ENCODE assay signal across 18 cellular contexts in the genomic region with DNA sequence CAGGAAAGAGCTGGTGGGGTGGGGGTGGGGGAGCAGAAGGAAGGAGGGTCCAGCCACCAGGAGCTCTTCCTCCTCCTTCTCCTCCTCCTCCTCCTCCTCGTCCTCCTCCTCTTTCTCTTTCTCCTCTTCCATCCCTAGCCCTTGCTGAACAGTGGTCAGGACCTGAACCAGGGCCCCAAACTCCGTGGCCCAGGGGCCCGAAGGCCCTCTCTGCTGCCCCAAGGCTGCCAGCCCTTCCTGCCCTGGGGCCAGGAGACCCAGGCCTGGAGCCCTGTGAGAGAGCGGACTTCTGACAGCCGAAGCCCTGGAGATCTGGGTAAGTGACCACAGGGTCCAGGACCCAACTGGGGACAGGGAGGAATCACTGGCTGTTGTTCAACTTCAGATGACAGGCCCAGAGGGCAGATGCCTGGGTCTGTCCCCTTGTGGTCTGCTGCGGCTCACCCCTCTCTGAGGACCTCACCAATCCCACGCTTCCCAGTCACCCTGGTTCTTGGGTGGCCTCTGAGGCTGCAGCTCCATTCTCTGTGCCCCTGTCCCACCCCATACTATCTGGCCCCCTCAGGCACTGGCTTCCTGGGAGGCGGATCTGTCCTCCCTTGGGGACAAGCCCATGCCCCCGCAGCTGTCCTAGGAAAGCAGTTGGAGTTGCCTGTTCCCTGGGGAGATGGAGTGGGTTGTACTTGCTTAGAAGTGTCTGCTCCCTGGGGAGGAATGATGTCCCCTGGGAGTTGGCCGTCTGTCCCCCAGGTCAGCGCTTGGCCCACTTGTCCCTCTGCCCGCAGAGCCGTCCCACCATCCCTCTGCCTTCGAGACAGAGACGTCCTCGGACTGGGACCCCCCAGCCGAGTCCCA. TPM values are rescaled to one million over a fixed set of nuclear protein-coding genes. Genes with fewer than 3 reads are reported as not detected.
DNase-seq lines count a peak whose midpoint lies in the region; TF ChIP-seq lines count a peak whose summit lies in the region.
"Had no signal": no experiment of that assay in that cellular context is flagged by ENCODE, and none has a peak within 500 bp of the region (broad histone marks: within the 10 kb centered on the region; RNA-seq: fewer than 3 reads in every experiment).

No MANE protein-coding gene starts in this region.

- no peak overlapping the region for H2BK120ac ChIP-seq in mesendoderm (ENCODE audit: low read depth, low read length)

- POLR2A ChIA-PET in HEK293 (lab: Yijun Ruan, JAX): no interaction called here

- H3K27me3 ChIP-seq in BLaER1 treated with 17β-estradiol and CSF1 and Interleukin-3, amounts not matched to agents 10 nM and 100 nM: peaks cover 0 to 10% (median 0%) of the 10 kb centered on the region in 11 experiments; a peak in 4 of 22 replicates
- no peaks in the 10 kb centered on the region for H3K27me3 ChIP-seq in mammary epithelial cell (ENCODE audit: insufficient read depth, low read length)
- H3K27me3 ChIP-seq in mesendoderm (ENCODE audit: insufficient read depth, low read length, poor library complexity): no peaks in the 10 kb centered on the region
- H3K27me3 ChIP-seq in sigmoid colon: peaks cover 8 to 41% (median 35%) of the 10 kb centered on the region in 3 donors
- H3K27me3 ChIP-seq in brain microvascular endothelial cell (replicated peaks): peaks cover 15% of the 10 kb centered on the region
- H3K27me3 ChIP-seq: BE2C had no signal

- H2AK5ac ChIP-seq in mesendoderm (ENCODE audit: low read length): no peak overlapping the region

- peaks cover 0 to 16% (median 8%) of the 10 kb centered on the region in 10 experiments; a peak in 12 of 20 replicates for H3K4me1 ChIP-seq in BLaER1 treated with 17β-estradiol and CSF1 and Interleukin-3, amounts not matched to agents 10 nM and 100 nM
- no peaks in the 10 kb centered on the region for H3K4me1 ChIP-seq in HEK293 (ENCODE audit: control insufficient read depth, insufficient read depth, low read length)
- H3K4me1 ChIP-seq in mammary epithelial cell (ENCODE audit: insufficient read depth, low read length): no peaks in the 10 kb centered on the region
- no peaks in the 10 kb centered on the region for H3K4me1 ChIP-seq in mesendoderm (ENCODE audit: control insufficient read depth, low read depth, low read length)
- peaks cover 0 to 10% (median 7%) of the 10 kb centered on the region in 4 donors for H3K4me1 ChIP-seq in sigmoid colon
- H3K4me1 ChIP-seq: BE2C, uterus had no signal

- TF ChIP-seq CTCF in HEK293 (tag by site-specific recombination; IDR thresholded peaks at IDR 0.05) (no peak), mammary epithelial cell (conservative IDR thresholded peaks at IDR 0.05 in 1 of 2, IDR thresholded peaks at IDR 0.05 in 1 of 2; ENCODE audit: extremely low read depth in 1 of 2, insufficient read depth in 1 of 2, low read depth in 1 of 2, low read length in 2 of 2) (no peak), sigmoid colon (IDR thresholded peaks at IDR 0.05) (no peak), brain microvascular endothelial cell (IDR thresholded peaks at IDR 0.05; ENCODE audit: low read depth, low read length, missing control alignments) (no peak)

- H3K79me1 ChIP-seq in mesendoderm (ENCODE audit: low read length): no peaks in the 10 kb centered on the region

- H2BK15ac ChIP-seq in mesendoderm (replicated peaks; ENCODE audit: low read depth): no peak overlapping the region

- no peaks in the 10 kb centered on the region for H3K36me3 ChIP-seq in BLaER1 treated with 17β-estradiol and CSF1 and Interleukin-3, amounts not matched to agents 10 nM and 100 nM
- no peaks in the 10 kb centered on the region for H3K36me3 ChIP-seq in HEK293 (ENCODE audit: control insufficient read depth in 2 of 2, insufficient read depth in 1 of 2, low read length in 2 of 2)
- H3K36me3 ChIP-seq in mammary epithelial cell (ENCODE audit: insufficient read depth, low read length): no peaks in the 10 kb centered on the region
- no peaks in the 10 kb centered on the region for H3K36me3 ChIP-seq in mesendoderm (ENCODE audit: control insufficient read depth, insufficient read depth, low read length)
- no peaks in the 10 kb centered on the region for H3K36me3 ChIP-seq in sigmoid colon
- no peaks in the 10 kb centered on the region for H3K36me3 ChIP-seq in brain microvascular endothelial cell (replicated peaks)
- H3K36me3 ChIP-seq: BE2C, uterus had no signal

- CTCF ChIA-PET in HEK293 (lab: Yijun Ruan, JAX) (no interaction called here), mammary epithelial cell (lab: Charles Lee; ENCODE audit: low non-redundant PET) (no interaction called here)

- intact Hi-C loops in mammary epithelial cell (cut with micrococcal nuclease) (no loop called here), sigmoid colon (cut with DNase I) (no loop called here)

- peak overlapping the region in 7 of 10 experiments; percentile 26 to 47 (median 39); a peak in 8 of 20 replicates for H3K4me3 ChIP-seq in BLaER1 treated with 17β-estradiol and CSF1 and Interleukin-3, amounts not matched to agents 10 nM and 100 nM
- H3K4me3 ChIP-seq in HEK293 (ENCODE audit: low read depth, low read length): no peak overlapping the region
- no peak overlapping the region for H3K4me3 ChIP-seq in mammary epithelial cell (replicated peaks in 1 of 3; ENCODE audit: insufficient read depth in 1 of 3, low read depth in 2 of 3, low read length in 3 of 3)
- no peak overlapping the region for H3K4me3 ChIP-seq in mesendoderm (ENCODE audit: low read length)
- H3K4me3 ChIP-seq in sigmoid colon: peak overlapping the region in 2 of 4 donors; percentile 11 to 32
- H3K4me3 ChIP-seq in brain microvascular endothelial cell (ENCODE audit: low read depth, low read length): no peak overlapping the region
- H3K4me3 ChIP-seq: GM23248 had no signal

- H2BK5ac ChIP-seq in mesendoderm (ENCODE audit: low read length): no peak overlapping the region

- no peak overlapping the region for H3K4ac ChIP-seq in mesendoderm (ENCODE audit: low read depth, low read length)

- in situ Hi-C loops in mammary epithelial cell (cut with MboI; ENCODE audit: low sequenced_read_pairs in 2 of 2): no loop called here
- in situ Hi-C loops in brain microvascular endothelial cell (cut with HindIII; ENCODE audit: low pct_ligation_motif_present, low sequenced_read_pairs): no loop called here

- H3K9ac ChIP-seq in BLaER1 treated with 17β-estradiol and CSF1 and Interleukin-3, amounts not matched to agents 10 nM and 100 nM: peak overlapping the region in 2 of 11 experiments; percentile 31 to 54; a peak in 2 of 22 replicates
- H3K9ac ChIP-seq in mammary epithelial cell (ENCODE audit: insufficient read depth, low read length): no peak overlapping the region
- H3K9ac ChIP-seq in mesendoderm (ENCODE audit: low read length): peak overlapping the region; percentile 11
- H3K9ac ChIP-seq: GM23248 had no signal

- 84% methylated on average over 11 of the region's 17 CpGs for WGBS in mammary epithelial cell (ENCODE audit: low coverage, missing lambda C conversion rate)
- WGBS in mesendoderm (ENCODE audit: extremely low coverage, insufficient coverage, low lambda C conversion rate): no CpG with 5 or more reads among the region's 17 CpGs
- 66 to 82% methylated on average over 17 of the region's 17 CpGs for WGBS in sigmoid colon, 2 donors

- peak overlapping the region; percentile 62 to 78 (median 74) for H3K4me2 ChIP-seq in BLaER1 treated with 17β-estradiol and CSF1 and Interleukin-3, amounts not matched to agents 10 nM and 100 nM
- H3K4me2 ChIP-seq in mammary epithelial cell (ENCODE audit: insufficient read depth, low read depth, low read length) (peak overlapping the region; percentile 11), mesendoderm (ENCODE audit: low read length) (peak overlapping the region; percentile 11)

- H3K27ac ChIP-seq in BLaER1 treated with 17β-estradiol and CSF1 and Interleukin-3, amounts not matched to agents 10 nM and 100 nM: peak overlapping the region in 3 of 11 experiments; percentile 29 to 48 (median 36); a peak in 3 of 22 replicates
- H3K27ac ChIP-seq in HEK293 (ENCODE audit: extremely low read depth, low read depth, low read length): no peak overlapping the region
- H3K27ac ChIP-seq in mammary epithelial cell (ENCODE audit: insufficient read depth, low read depth, low read length): no peak overlapping the region
- H3K27ac ChIP-seq in mesendoderm (ENCODE audit: low read depth, low read length): no peak overlapping the region
- no peak overlapping the region for H3K27ac ChIP-seq in sigmoid colon
- H3K27ac ChIP-seq in brain microvascular endothelial cell: no peak overlapping the region
- H3K27ac ChIP-seq: GM23248, uterus had no signal

- H4K20me1 ChIP-seq in BLaER1 treated with 17β-estradiol and CSF1 and Interleukin-3, amounts not matched to agents 10 nM and 100 nM: no peaks in the 10 kb centered on the region
- no peaks in the 10 kb centered on the region for H4K20me1 ChIP-seq in mammary epithelial cell (ENCODE audit: insufficient read depth, low read length)

- DNase-seq in mammary epithelial cell: no peak
- no peak for DNase-seq in mesendoderm
- no peak for DNase-seq in sigmoid colon
- no peak for DNase-seq in AG20443 (ENCODE audit: low spot score)
- DNase-seq in brain microvascular endothelial cell: no peak
- no peak for DNase-seq in T-helper 9 cell
- DNase-seq: BE2C, dermis blood vessel endothelial cell, GM23248, MM.1S, NCI-H2029 treated with DMSO at 0.1 percent for 48 hours, SHP77 treated with DMSO at 0.1 percent for 48 hours, uterus had no signal

- no peak overlapping the region for H4K5ac ChIP-seq in mesendoderm (ENCODE audit: low read length)

- H3K9me3 ChIP-seq in BLaER1 treated with 17β-estradiol and CSF1 and Interleukin-3, amounts not matched to agents 10 nM and 100 nM (replicated peaks in 1 of 11): peaks cover 10 to 19% (median 13%) of the 10 kb centered on the region in 11 experiments; a peak in 20 of 22 replicates
- no peaks in the 10 kb centered on the region for H3K9me3 ChIP-seq in HEK293 (ENCODE audit: control insufficient read depth, insufficient read depth, low read depth, low read length)
- H3K9me3 ChIP-seq in mammary epithelial cell (replicated peaks; ENCODE audit: insufficient read depth, low read length): no peaks in the 10 kb centered on the region
- peaks cover 0 to 2% (median 0%) of the 10 kb centered on the region in 4 donors for H3K9me3 ChIP-seq in sigmoid colon
- H3K9me3 ChIP-seq: BE2C, uterus had no signal

- H4K8ac ChIP-seq in mesendoderm (ENCODE audit: low read depth, low read length): no peak overlapping the region

- TF ChIP-seq POLR2A in sigmoid colon (IDR thresholded peaks at IDR 0.05): no peak

- H3K23ac ChIP-seq in mesendoderm (ENCODE audit: low read length): no peak overlapping the region

- no TSS peak for BruUV-seq in mammary epithelial cell (replicated peaks; lab: Mats Ljungman, UMichigan)

- dilution Hi-C loops in mammary epithelial cell (cut with HindIII; ENCODE audit: low sequenced_read_pairs): loop anchor here (10.0 kb wide), 1 partner anchor 82 kb away; no protein-coding TSS in a partner anchor

- H3K18ac ChIP-seq in mesendoderm (ENCODE audit: low read length): no peak overlapping the region

- no peak overlapping the region for H2AFZ ChIP-seq in mammary epithelial cell (ENCODE audit: low read depth, low read length)
- H2AFZ ChIP-seq: GM23248 had no signal

- peak overlapping the region; percentile 60 for H3K56ac ChIP-seq in mesendoderm (ENCODE audit: low read length)

- H3K79me2 ChIP-seq in mammary epithelial cell (ENCODE audit: insufficient read depth, low read length): no peaks in the 10 kb centered on the region
- no peaks in the 10 kb centered on the region for H3K79me2 ChIP-seq in mesendoderm (ENCODE audit: control insufficient read depth, insufficient read depth, low read length)

- TF ChIP-seq EP300 in sigmoid colon (IDR thresholded peaks at IDR 0.05): no peak

RNA-seq across cellular contexts. Expression of a gene that starts 51.8 kb away (rescaled TPM):
- not detected for total RNA-seq in mammary epithelial cell
- not detected for polyA plus RNA-seq in mammary epithelial cell
- not detected for polyA minus RNA-seq in mammary epithelial cell
- 0.01 TPM for polyA plus RNA-seq in mesendoderm (2013, experiment 1 of 2)
- 0.03 TPM for polyA plus RNA-seq in mesendoderm (2013, experiment 2 of 2)
- total RNA-seq in sigmoid colon: under 1 TPM in 1 of 4 donors, not detected in 3; 0.16 TPM
- under 1 TPM in 1 of 3 donors, not detected in 2; 0.22 TPM for polyA plus RNA-seq in sigmoid colon
- total RNA-seq: aorta, dermis blood vessel endothelial cell, GM23248, HT1080, lung microvascular endothelial cell had no signal
- polyA plus RNA-seq: aorta, GM23248 had no signal

Comparison
In these comparisons a context has a peak if more than half of its experiments do, and no peak if none do; other contexts are left out.
1. H3K4me2 ChIP-seq: peak in every context shown above with its lines; median percentile 74 in BLaER1 treated with 17β-estradiol and CSF1 and Interleukin-3, amounts not matched to agents 10 nM and 100 nM; 11 in mammary epithelial cell; 11 in mesendoderm.
2. H3K4me3 ChIP-seq: peak in BLaER1 treated with 17β-estradiol and CSF1 and Interleukin-3, amounts not matched to agents 10 nM and 100 nM (7 of 10); none in HEK293 (single experiment), mammary epithelial cell (0 of 3), mesendoderm (single experiment) and brain microvascular endothelial cell (single experiment).